Comparison of ENCODE assay signal across 1 cellular context in genomic region chr2:181790716-181791649, GRCh38.
TF ChIP-seq lines count a peak whose summit lies in the region.

No MANE protein-coding gene starts in this region.

TF ChIP-seq in HCT116, 20 proteins besides CTCF, POLR2A, EP300 and RAD21 (continued from another document):
- TF ChIP-seq REST (IDR thresholded peaks at IDR 0.05; ENCODE audit: low read depth) (no peak), TCF7L2 (IDR thresholded peaks at IDR 0.05; ENCODE audit: borderline replicate concordance, extremely low read depth, insufficient read depth, insufficient read length) (peak; percentile 95), ATF3 (IDR thresholded peaks at IDR 0.05) (peak; percentile 80; the same call in 1 of the 2 replicates), YY1 (IDR thresholded peaks at IDR 0.05; ENCODE audit: extremely low read depth, insufficient replicate concordance, low read depth, low read length) (peak; percentile 51), EGR1 (IDR thresholded peaks at IDR 0.05; ENCODE audit: low read depth) (peak; percentile 66), ZFX (IDR thresholded peaks at IDR 0.05) (no peak), SIN3A (IDR thresholded peaks at IDR 0.05; ENCODE audit: low read depth) (peak; percentile 94), EZH2phosphoT487 (IDR thresholded peaks at IDR 0.05; ENCODE audit: borderline replicate concordance) (no peak), MAX (IDR thresholded peaks at IDR 0.05) (peak; percentile 68), SRF (IDR thresholded peaks at IDR 0.05; ENCODE audit: low read depth) (peak; percentile 86)
